8 cellular contexts compared by ENCODE assay signal in genomic region chr9:109440117-109440515, GRCh38. TPM values are rescaled to one million over a fixed set of nuclear protein-coding genes. Genes with fewer than 3 reads are reported as not detected.
DNase-seq lines count a peak whose midpoint lies in the region; ATAC-seq, FAIRE-seq and TF ChIP-seq lines count a peak whose summit lies in the region.

No MANE protein-coding gene starts in this region.

- H3K4me3 ChIP-seq in left ventricle myocardium inferior (no peak overlapping the region), aorta (ENCODE audit: low read length in 2 of 2) (no peak overlapping the region), small intestine (ENCODE audit: low read depth in 1 of 2, low read length in 2 of 2) (no peak overlapping the region)

- H3K4me1 ChIP-seq in left ventricle myocardium inferior (peaks cover 34% of the 10 kb centered on the region), aorta (ENCODE audit: control insufficient read depth in 1 of 2, insufficient read depth in 2 of 2, low read length in 2 of 2) (no peaks in the 10 kb centered on the region), small intestine (ENCODE audit: control insufficient read depth in 2 of 2, insufficient read depth in 1 of 2, low read depth in 1 of 2, low read length in 1 of 2) (no peaks in the 10 kb centered on the region)

- H3K27ac ChIP-seq in left ventricle myocardium inferior (replicated peaks) (no peak overlapping the region), aorta (ENCODE audit: low read depth in 1 of 2, low read length in 2 of 2) (no peak overlapping the region), small intestine (ENCODE audit: low read depth in 1 of 2, low read length in 1 of 2) (no peak overlapping the region)

- TF ChIP-seq CTCF in left ventricle myocardium inferior (IDR thresholded peaks at IDR 0.05; ENCODE audit: borderline replicate concordance) (no peak), activated B cell treated with CpG ODN at 0.5 μM for 24 hours (IDR thresholded peaks at IDR 0.05) (no peak)

- H3K9me3 ChIP-seq in left ventricle myocardium inferior (replicated peaks) (no peaks in the 10 kb centered on the region), aorta (ENCODE audit: control insufficient read depth, low read length) (no peaks in the 10 kb centered on the region), small intestine (ENCODE audit: control insufficient read depth, low read depth) (no peaks in the 10 kb centered on the region)

- FAIRE-seq in small intestine (lab: Jason Lieb, UNC) = no peak

- no peaks in the 10 kb centered on the region for H3K36me3 ChIP-seq in left ventricle myocardium inferior
- peaks cover 3% of the 10 kb centered on the region in 2 donors for H3K36me3 ChIP-seq in aorta (ENCODE audit: control insufficient read depth in 1 of 2, insufficient read depth in 2 of 2, low read length in 1 of 2)
- H3K36me3 ChIP-seq in small intestine (ENCODE audit: control insufficient read depth in 2 of 2, insufficient read depth in 2 of 2, low read length in 2 of 2) = peaks cover 0 to 8% of the 10 kb centered on the region in 2 donors

- H3K27me3 Mint-ChIP-seq in activated B cell treated with CpG ODN at 0.5 μM for 24 hours = peaks cover 21% of the 10 kb centered on the region

- CTCF ChIA-PET in activated B cell treated with CpG ODN at 0.5 μM for 24 hours (lab: Charles Lee) = interaction anchor here (0.7 to 1.8 kb wide), 5 partner anchors 26 to 779 kb away, joined by 3 to 6 read pairs (median 3); no protein-coding TSS in a partner anchor

- DNase-seq in Right ventricle myocardium superior = no peak
- no peak for DNase-seq in left ventricle myocardium inferior
- no peak for DNase-seq in activated B cell treated with CpG ODN at 0.5 μM for 24 hours
- no peak for DNase-seq in aorta
- DNase-seq in small intestine = no peak

- POLR2A ChIA-PET in activated B cell treated with CpG ODN at 0.5 μM for 24 hours (lab: Charles Lee) = interaction anchor here (0.6 to 1.4 kb wide), 3 partner anchors 26 to 320 kb away, joined by 3 to 4 read pairs (median 3); no protein-coding TSS in a partner anchor

- WGBS in aorta, 2 donors = 91% methylated on average over 3 of the region's 3 CpGs
- WGBS in small intestine, 3 donors = 61 to 90% (median 70%) methylated on average over 3 of the region's 3 CpGs

- no peaks in the 10 kb centered on the region for H3K27me3 ChIP-seq in left ventricle myocardium inferior (ENCODE audit: low read depth)
- H3K27me3 ChIP-seq in aorta (ENCODE audit: control insufficient read depth in 1 of 2, insufficient read depth in 2 of 2, low read length in 1 of 2) = no peaks in the 10 kb centered on the region
- H3K27me3 ChIP-seq in small intestine (ENCODE audit: control insufficient read depth in 2 of 2, insufficient read depth in 2 of 2, low read length in 2 of 2) = no peaks in the 10 kb centered on the region

- H3K4me1 Mint-ChIP-seq in activated B cell treated with CpG ODN at 0.5 μM for 24 hours = peaks cover 23% of the 10 kb centered on the region

- H3K9me3 Mint-ChIP-seq in activated B cell treated with CpG ODN at 0.5 μM for 24 hours = no peaks in the 10 kb centered on the region

- ATAC-seq in Right ventricle myocardium superior (ENCODE audit: poor library complexity) (peak; percentile 14), HG03139 (IDR thresholded peaks at IDR 0.05; ENCODE audit: unreplicated experiment) (peak; percentile 43), activated B cell treated with CpG ODN at 0.5 μM for 24 hours (ENCODE audit: low read depth) (peak; percentile 75), aorta (ENCODE audit: low FRiP score) (peak; percentile 3), HG02763 (IDR thresholded peaks at IDR 0.05; ENCODE audit: unreplicated experiment) (no peak), HG02970 (IDR thresholded peaks at IDR 0.05; ENCODE audit: low FRiP score, unreplicated experiment) (no peak)

- no peaks in the 10 kb centered on the region for H3K36me3 Mint-ChIP-seq in activated B cell treated with CpG ODN at 0.5 μM for 24 hours (ENCODE audit: low read depth)

- intact Hi-C loops in Right ventricle myocardium superior (cut with DNase I) (no loop called here), left ventricle myocardium inferior (cut with micrococcal nuclease) (loop anchor here (10.0 kb wide), 1 partner anchor 85 kb away; no protein-coding TSS in a partner anchor), activated B cell treated with CpG ODN at 0.5 μM for 24 hours (cut with micrococcal nuclease) (loop anchor here (1.0 to 2.0 kb wide), 4 partner anchors 24 to 119 kb away; partner anchors contain the start of gene EPB41L4B), aorta (cut with DNase I) (loop anchor here (1.0 to 2.0 kb wide), 3 partner anchors 29 to 81 kb away; no protein-coding TSS in a partner anchor)

- no peak overlapping the region for H3K4me3 Mint-ChIP-seq in activated B cell treated with CpG ODN at 0.5 μM for 24 hours

- no peak overlapping the region for H3K27ac Mint-ChIP-seq in activated B cell treated with CpG ODN at 0.5 μM for 24 hours

RNA-seq across cellular contexts. Expression of gene PTPN3, which starts 58.0 kb away (rescaled TPM):
- total RNA-seq in Right ventricle myocardium superior (38.6 TPM), left ventricle myocardium inferior (27.4 TPM), activated B cell treated with CpG ODN at 0.5 μM for 24 hours (0.05 and 0.09 TPM in 2 replicates), aorta (10 to 100 TPM in 1 of 2 donors, 1 to 10 TPM in 1; 7.8 to 22.9 TPM)
- polyA plus RNA-seq in aorta (10 to 100 TPM in 1 of 2 donors, 1 to 10 TPM in 1; 4.3 to 11.1 TPM), small intestine (10 to 100 TPM; 15.3 to 42.7 (median 25.3) TPM)

Comparison
In these comparisons a context has a peak if more than half of its experiments do, and no peak if none do; other contexts are left out.
1. ATAC-seq: peak in Right ventricle myocardium superior (single experiment), HG03139 (single experiment), activated B cell treated with CpG ODN at 0.5 μM for 24 hours (single experiment) and aorta (single experiment); none in HG02763 (single experiment) and HG02970 (single experiment).